Comparison of ENCODE assay signal across 14 cellular contexts in the genomic region with DNA sequence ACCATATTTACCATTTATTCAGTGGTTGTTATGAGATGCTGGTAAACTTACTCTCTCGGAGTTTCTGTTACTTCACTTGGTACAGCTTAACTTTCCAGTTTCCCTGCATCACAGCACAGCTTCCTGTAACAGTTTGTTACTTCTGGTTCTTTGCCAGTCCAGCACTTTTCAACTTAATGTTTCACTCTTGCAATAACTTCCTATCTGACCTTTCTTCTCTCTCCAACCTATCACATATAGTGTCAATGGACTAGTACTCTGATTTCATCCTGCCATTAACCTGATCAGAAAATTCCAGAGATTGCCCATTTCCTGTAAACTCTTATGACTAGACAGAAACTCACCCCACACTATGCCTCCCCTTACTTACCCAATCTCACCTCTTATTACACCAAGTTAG. TPM values are rescaled to one million over a fixed set of nuclear protein-coding genes. Genes with fewer than 3 reads are reported as not detected.
DNase-seq lines count a peak whose midpoint lies in the region; ATAC-seq and TF ChIP-seq lines count a peak whose summit lies in the region.
"Had no signal": no experiment of that assay in that cellular context is flagged by ENCODE, and none has a peak within 500 bp of the region (broad histone marks: within the 10 kb centered on the region; RNA-seq: fewer than 3 reads in every experiment).

No MANE protein-coding gene starts in this region.

- no peaks in the 10 kb centered on the region for H3K9me3 Mint-ChIP-seq in stimulated activated naive CD8-positive, alpha-beta T cell treated with anti-CD3 and anti-CD28 coated beads, Interleukin-15, amount 100 ng/mL, for 72 hours
- H3K9me3 Mint-ChIP-seq: activated naive CD8-positive, alpha-beta T cell treated with anti-CD3 and anti-CD28 coated beads, Interleukin-2, amount 10 ng/mL, durations not matched to agents 7 days and 5 days; nephron progenitor cell had no signal

- H3K4me2 ChIP-seq in OCI-LY7 (ENCODE audit: low read length), result peak overlapping the region; percentile 59

- no TSS peak for BruUV-seq in OCI-LY7 (replicated peaks; lab: Mats Ljungman, UMichigan)

- peak overlapping the region; percentile 10 for H3K27ac ChIP-seq in OCI-LY7 (ENCODE audit: low read depth, low read length, poor library complexity, severe bottlenecking)

- H2AFZ ChIP-seq in OCI-LY7 (ENCODE audit: low read length), result peak overlapping the region; percentile 91

- no peak overlapping the region for H3K4me3 Mint-ChIP-seq in stimulated activated naive CD8-positive, alpha-beta T cell treated with anti-CD3 and anti-CD28 coated beads, Interleukin-15, amount 100 ng/mL, for 72 hours
- H3K4me3 Mint-ChIP-seq: activated naive CD8-positive, alpha-beta T cell treated with anti-CD3 and anti-CD28 coated beads, Interleukin-2, amount 10 ng/mL, durations not matched to agents 7 days and 5 days; nephron progenitor cell had no signal

- no peaks in the 10 kb centered on the region for H3K9me3 ChIP-seq in OCI-LY7 (ENCODE audit: low read length)

- H3K27me3 Mint-ChIP-seq in stimulated activated naive CD8-positive, alpha-beta T cell treated with anti-CD3 and anti-CD28 coated beads, Interleukin-15, amount 100 ng/mL, for 72 hours, result peaks cover 8% of the 10 kb centered on the region

- POLR2A ChIA-PET in OCI-LY7 (lab: Charles Lee), result interaction anchor here (0.8 to 2.1 kb wide), 9 partner anchors 9 to 114 kb away, joined by 3 to 9 read pairs (median 3); no protein-coding TSS in a partner anchor

- no peak for TF ChIP-seq CTCF in OCI-LY7 (conservative IDR thresholded peaks at IDR 0.05; ENCODE audit: low read length)

- DNase-seq in stimulated activated naive CD8-positive, alpha-beta T cell treated with anti-CD3 and anti-CD28 coated beads, Interleukin-15, amount 100 ng/mL, for 72 hours, result no peak
- no peak for DNase-seq in stimulated activated naive CD8-positive, alpha-beta T cell treated with anti-CD3 and anti-CD28 coated beads, Interleukin-15, Interleukin-2, amounts not matched to agents 100 U/mL and 50 U/mL, for 24 hours
- DNase-seq in OCI-LY7 (ENCODE audit: low spot score), result peak; percentile 55
- peak; percentile 17 for DNase-seq in stromal cell of bone marrow (ENCODE audit: low read depth)
- DNase-seq in activated CD4-positive, alpha-beta T cell treated with anti-CD3 and anti-CD28 coated beads, Interleukin-2, amount 50 U/mL, for 1 hour, result no peak
- no peak for DNase-seq in amygdala (lab: John Stamatoyannopoulos, UW)
- DNase-seq: activated naive CD8-positive, alpha-beta T cell treated with anti-CD3 and anti-CD28 coated beads, Interleukin-2, amount 10 ng/mL, durations not matched to agents 7 days and 5 days; cortex of kidney; foreskin melanocyte; NCI-H1694 treated with DMSO at 0.1 percent for 48 hours; nephron progenitor cell; T-helper 2 cell had no signal

- H3K4me1 Mint-ChIP-seq in stimulated activated naive CD8-positive, alpha-beta T cell treated with anti-CD3 and anti-CD28 coated beads, Interleukin-15, amount 100 ng/mL, for 72 hours, result no peaks in the 10 kb centered on the region

- H3K4me1 ChIP-seq in OCI-LY7 (ENCODE audit: insufficient read depth, low read length, poor library complexity, severe bottlenecking), result peaks cover 32% of the 10 kb centered on the region

- H3K79me2 ChIP-seq in OCI-LY7 (ENCODE audit: insufficient read depth, low read depth, low read length), result peaks cover 5% of the 10 kb centered on the region

- peak; percentile 2 for ATAC-seq in stimulated activated naive CD8-positive, alpha-beta T cell treated with anti-CD3 and anti-CD28 coated beads, Interleukin-15, amount 100 ng/mL, for 72 hours
- ATAC-seq in stimulated activated naive CD8-positive, alpha-beta T cell treated with anti-CD3 and anti-CD28 coated beads, Interleukin-15, Interleukin-2, amounts not matched to agents 100 U/mL and 50 U/mL, for 24 hours, result no peak
- ATAC-seq in HG02938 (IDR thresholded peaks at IDR 0.05; ENCODE audit: unreplicated experiment), result peak; percentile 27
- no peak for ATAC-seq in GM18873 (IDR thresholded peaks at IDR 0.05; ENCODE audit: low FRiP score, unreplicated experiment)

- H3K27ac Mint-ChIP-seq in stimulated activated naive CD8-positive, alpha-beta T cell treated with anti-CD3 and anti-CD28 coated beads, Interleukin-15, amount 100 ng/mL, for 72 hours, result no peak overlapping the region
- H3K27ac Mint-ChIP-seq: activated naive CD8-positive, alpha-beta T cell treated with anti-CD3 and anti-CD28 coated beads, Interleukin-2, amount 10 ng/mL, durations not matched to agents 7 days and 5 days; nephron progenitor cell had no signal

- CTCF ChIA-PET in OCI-LY7 (lab: Charles Lee; ENCODE audit: unreplicated experiment), result interaction anchor here (0.5 kb wide), 1 partner anchor 76 kb away, joined by 3 read pairs; no protein-coding TSS in a partner anchor

- H3K9me2 ChIP-seq in OCI-LY7 (ENCODE audit: insufficient read depth, low read length), result no peaks in the 10 kb centered on the region

- intact Hi-C loops in OCI-LY7 (cut with micrococcal nuclease; ENCODE audit: unreplicated experiment), result no loop called here

- peak overlapping the region; percentile 27 for H3K4me3 ChIP-seq in OCI-LY7 (ENCODE audit: low read depth, low read length, poor library complexity, severe bottlenecking)

- H4K20me1 ChIP-seq in OCI-LY7 (ENCODE audit: insufficient read depth, low read length), result no peaks in the 10 kb centered on the region

- H3K36me3 ChIP-seq in OCI-LY7 (ENCODE audit: insufficient read depth, low read length), result no peaks in the 10 kb centered on the region

RNA-seq across cellular contexts. Expression of gene ATP11B, which starts 3.9 kb away (rescaled TPM):
- total RNA-seq in OCI-LY7 (2014; rRNA removed; shearing (Covaris generic)), result 55.6 and 58.6 TPM in 2 replicates
- 87.9 and 92.0 TPM in 2 replicates for total RNA-seq in OCI-LY7 (2022)

Comparison
In these comparisons a context has a peak if more than half of its experiments do, and no peak if none do; other contexts are left out.
1. ATAC-seq: peak in stimulated activated naive CD8-positive, alpha-beta T cell treated with anti-CD3 and anti-CD28 coated beads, Interleukin-15, amount 100 ng/mL, for 72 hours (single experiment) and HG02938 (single experiment); none in stimulated activated naive CD8-positive, alpha-beta T cell treated with anti-CD3 and anti-CD28 coated beads, Interleukin-15, Interleukin-2, amounts not matched to agents 100 U/mL and 50 U/mL, for 24 hours (single experiment) and GM18873 (single experiment).
2. DNase-seq: peak in OCI-LY7 (single experiment) and stromal cell of bone marrow (single experiment); none in stimulated activated naive CD8-positive, alpha-beta T cell treated with anti-CD3 and anti-CD28 coated beads, Interleukin-15, amount 100 ng/mL, for 72 hours (0 of 2), stimulated activated naive CD8-positive, alpha-beta T cell treated with anti-CD3 and anti-CD28 coated beads, Interleukin-15, Interleukin-2, amounts not matched to agents 100 U/mL and 50 U/mL, for 24 hours (single experiment), activated CD4-positive, alpha-beta T cell treated with anti-CD3 and anti-CD28 coated beads, Interleukin-2, amount 50 U/mL, for 1 hour (single experiment) and amygdala (0 of 56).